ENCODE assay signal across 16 cellular contexts in genomic region chr13:51626749-51627148, GRCh38. TPM values are rescaled to one million over a fixed set of nuclear protein-coding genes. Genes with fewer than 3 reads are reported as not detected.
DNase-seq lines count a peak whose midpoint lies in the region; ATAC-seq and TF ChIP-seq lines count a peak whose summit lies in the region.
"Had no signal": no experiment of that assay in that cellular context is flagged by ENCODE, and none has a peak within 500 bp of the region (broad histone marks: within the 10 kb centered on the region; RNA-seq: fewer than 3 reads in every experiment).

No MANE protein-coding gene starts in this region.

- H3K4me3 ChIP-seq in heart right ventricle (no peak overlapping the region), mammary epithelial cell (replicated peaks in 1 of 3; ENCODE audit: insufficient read depth in 1 of 3, low read depth in 2 of 3, low read length in 3 of 3) (no peak overlapping the region)
- no peak overlapping the region for H3K4me3 ChIP-seq in CD8-positive, alpha-beta T cell (ENCODE audit: low read depth, low read length)

- no peak overlapping the region for H3K4me2 ChIP-seq in mammary epithelial cell (ENCODE audit: insufficient read depth, low read depth, low read length)

- no peaks in the 10 kb centered on the region for H3K9me3 Mint-ChIP-seq in CD8-positive, alpha-beta T cell
- H3K9me3 Mint-ChIP-seq: CD4-positive, CD25-positive, alpha-beta regulatory T cell; stimulated activated naive B cell treated with anti-CD40 and anti-IgM and Interleukin-4, amounts not matched to agents 10 μg/mL and 1 μg/mL and 100 μg/mL, for 72 hours had no signal

- in situ Hi-C loops in mammary epithelial cell (cut with MboI; ENCODE audit: low sequenced_read_pairs in 2 of 2) = no loop called here

- CTCF ChIA-PET in mammary epithelial cell (lab: Charles Lee; ENCODE audit: low non-redundant PET) = interaction anchor here (0.8 kb wide), 1 partner anchor 174 kb away, joined by 6 read pairs; the partner anchor contains the start of gene INTS6
- CTCF ChIA-PET in CD8-positive, alpha-beta T cell (lab: Charles Lee) = interaction anchor here (1.2 kb wide), 1 partner anchor 9 kb away, joined by 3 read pairs; no protein-coding TSS in a partner anchor

- H3K79me2 ChIP-seq in mammary epithelial cell (ENCODE audit: insufficient read depth, low read length) = peaks cover 89% of the 10 kb centered on the region

- no peaks in the 10 kb centered on the region for H3K9me3 ChIP-seq in heart right ventricle
- no peaks in the 10 kb centered on the region for H3K9me3 ChIP-seq in mammary epithelial cell (replicated peaks; ENCODE audit: insufficient read depth, low read length)
- no peaks in the 10 kb centered on the region for H3K9me3 ChIP-seq in CD8-positive, alpha-beta T cell (ENCODE audit: low read length)

- ATAC-seq in heart right ventricle = peak in 7 of 8 donors; percentile 17 to 63 (median 37)
- no peak for ATAC-seq in Right ventricle myocardium inferior
- no peak for ATAC-seq in CD8-positive, alpha-beta T cell
- ATAC-seq: stimulated activated naive B cell treated with anti-CD40 and anti-IgM and Interleukin-4, amounts not matched to agents 10 μg/mL and 1 μg/mL and 100 μg/mL, for 72 hours had no signal

- H3K27ac ChIP-seq in heart right ventricle = peak overlapping the region in 2 of 10 donors; percentile 39 to 41
- H3K27ac ChIP-seq in mammary epithelial cell (ENCODE audit: insufficient read depth, low read depth, low read length) = no peak overlapping the region
- H3K27ac ChIP-seq in CD8-positive, alpha-beta T cell (ENCODE audit: low read depth, low read length) = no peak overlapping the region

- intact Hi-C loops in heart right ventricle (cut with DNase I) = no loop called here
- intact Hi-C loops in Right ventricle myocardium inferior (cut with DNase I) = loop anchor here (5.0 kb wide), 1 partner anchor 39 kb away; no protein-coding TSS in a partner anchor
- intact Hi-C loops in mammary epithelial cell (cut with micrococcal nuclease) = no loop called here
- intact Hi-C loops in CD8-positive, alpha-beta T cell (cut with DNase I, micrococcal nuclease) = no loop called here

- no peaks in the 10 kb centered on the region for H3K27me3 Mint-ChIP-seq in CD8-positive, alpha-beta T cell (ENCODE audit: low read depth)
- H3K27me3 Mint-ChIP-seq: CD4-positive, CD25-positive, alpha-beta regulatory T cell; stimulated activated naive B cell treated with anti-CD40 and anti-IgM and Interleukin-4, amounts not matched to agents 10 μg/mL and 1 μg/mL and 100 μg/mL, for 72 hours had no signal

- no peak overlapping the region for H3K4me3 Mint-ChIP-seq in CD8-positive, alpha-beta T cell
- H3K4me3 Mint-ChIP-seq: CD4-positive, CD25-positive, alpha-beta regulatory T cell; stimulated activated naive B cell treated with anti-CD40 and anti-IgM and Interleukin-4, amounts not matched to agents 10 μg/mL and 1 μg/mL and 100 μg/mL, for 72 hours had no signal

- no peak for TF ChIP-seq CTCF in heart right ventricle (IDR thresholded peaks at IDR 0.05)
- no peak for TF ChIP-seq CTCF in mammary epithelial cell (conservative IDR thresholded peaks at IDR 0.05 in 1 of 2, IDR thresholded peaks at IDR 0.05 in 1 of 2; ENCODE audit: extremely low read depth in 1 of 2, insufficient read depth in 1 of 2, low read depth in 1 of 2, low read length in 2 of 2)
- TF ChIP-seq CTCF in CD8-positive, alpha-beta T cell (IDR thresholded peaks at IDR 0.05) = no peak

- H3K27me3 ChIP-seq in heart right ventricle (no peaks in the 10 kb centered on the region), mammary epithelial cell (ENCODE audit: insufficient read depth, low read length) (no peaks in the 10 kb centered on the region)
- H3K27me3 ChIP-seq in CD8-positive, alpha-beta T cell (ENCODE audit: insufficient read depth, low read length) = no peaks in the 10 kb centered on the region

- H3K36me3 ChIP-seq in heart right ventricle (no peaks in the 10 kb centered on the region), mammary epithelial cell (ENCODE audit: insufficient read depth, low read length) (no peaks in the 10 kb centered on the region)
- no peaks in the 10 kb centered on the region for H3K36me3 ChIP-seq in CD8-positive, alpha-beta T cell (ENCODE audit: insufficient read depth, low read length)

- peaks cover 42% of the 10 kb centered on the region for H3K4me1 Mint-ChIP-seq in CD8-positive, alpha-beta T cell (ENCODE audit: low read depth)

- no peaks in the 10 kb centered on the region for H3K36me3 Mint-ChIP-seq in CD8-positive, alpha-beta T cell

- dilution Hi-C loops in mammary epithelial cell (cut with HindIII; ENCODE audit: low sequenced_read_pairs) = no loop called here

- H4K20me1 ChIP-seq in mammary epithelial cell (ENCODE audit: insufficient read depth, low read length) = no peaks in the 10 kb centered on the region

- BruUV-seq in mammary epithelial cell (replicated peaks; lab: Mats Ljungman, UMichigan) = no TSS peak

- DNase-seq in heart right ventricle (no peak), Right ventricle myocardium inferior (ENCODE audit: missing footprints) (no peak), mammary epithelial cell (peak; percentile 40), myocyte (ENCODE audit: low read depth) (peak; percentile 91), NCI-H128 (lab: John Stamatoyannopoulos, UW; ENCODE audit: unreplicated experiment) (no peak), NCI-H1417 (lab: John Stamatoyannopoulos, UW) (no peak), ecto neural progenitor cell (ENCODE audit: low spot score) (no peak)
- no peak for DNase-seq in CD8-positive, alpha-beta T cell
- DNase-seq: activated CD4-positive, alpha-beta T cell treated with anti-CD3 and anti-CD28 coated beads, Interleukin-2, amount 50 U/mL, for 1 hour; activated naive CD4-positive, alpha-beta T cell treated with Interleukin-2 at 50 U/mL for 16 hours; CD4-positive, CD25-positive, alpha-beta regulatory T cell; Karpas-422; kidney glomerular epithelial cell; NCI-H1694; NCI-H524 treated with DMSO at 0.1 percent for 48 hours; stimulated activated naive B cell treated with anti-CD40 and anti-IgM and Interleukin-4, amounts not matched to agents 10 μg/mL and 1 μg/mL and 100 μg/mL, for 72 hours had no signal

- H3K4me1 ChIP-seq in heart right ventricle = peaks cover 0 to 59% (median 34%) of the 10 kb centered on the region in 9 donors
- peaks cover 33% of the 10 kb centered on the region for H3K4me1 ChIP-seq in mammary epithelial cell (ENCODE audit: insufficient read depth, low read length)
- H3K4me1 ChIP-seq in CD8-positive, alpha-beta T cell (ENCODE audit: insufficient read depth, low read length) = peaks cover 9% of the 10 kb centered on the region

- no peak overlapping the region for H3K9ac ChIP-seq in mammary epithelial cell (ENCODE audit: insufficient read depth, low read length)

- POLR2A ChIA-PET in CD8-positive, alpha-beta T cell (lab: Charles Lee) = interaction anchor here (0.7 kb wide), 2 partner anchors 40 to 108 kb away, joined by 4 to 7 read pairs; no protein-coding TSS in a partner anchor

- no peak overlapping the region for H2AFZ ChIP-seq in mammary epithelial cell (ENCODE audit: low read depth, low read length)

- H3K27ac Mint-ChIP-seq in CD8-positive, alpha-beta T cell = no peak overlapping the region
- H3K27ac Mint-ChIP-seq: CD4-positive, CD25-positive, alpha-beta regulatory T cell; stimulated activated naive B cell treated with anti-CD40 and anti-IgM and Interleukin-4, amounts not matched to agents 10 μg/mL and 1 μg/mL and 100 μg/mL, for 72 hours had no signal

- WGBS in heart right ventricle, 2 donors = 69 to 79% methylated on average over 3 of the region's 3 CpGs
- 7% methylated on average over 2 of the region's 3 CpGs for WGBS in mammary epithelial cell (ENCODE audit: low coverage, missing lambda C conversion rate)

RNA-seq across cellular contexts. Expression of gene WDFY2, which starts 42.5 kb away (rescaled TPM):
- total RNA-seq in heart right ventricle = 1 to 10 TPM; 4.7 to 7.5 (median 6.2) TPM
- polyA plus RNA-seq in heart right ventricle = 1 to 10 TPM; 2.4 to 2.6 TPM
- total RNA-seq in Right ventricle myocardium inferior = 4.7 TPM
- total RNA-seq in mammary epithelial cell = 10 to 100 TPM; 20.7 to 32.9 TPM
- 7.4 TPM for polyA plus RNA-seq in mammary epithelial cell
- polyA minus RNA-seq in mammary epithelial cell = 35.2 TPM
- 4.7 and 6.1 TPM in 2 replicates for total RNA-seq in myocyte
- polyA plus RNA-seq in myocyte (2012) = 11.0 TPM
- total RNA-seq in CD8-positive, alpha-beta T cell = 10 to 100 TPM; 17.2 to 18.6 TPM

Comparison
In these comparisons a context has a peak if more than half of its experiments do, and no peak if none do; other contexts are left out.
1. ATAC-seq: peak in heart right ventricle (7 of 8); none in Right ventricle myocardium inferior (single experiment) and CD8-positive, alpha-beta T cell (single experiment).
2. DNase-seq: peak in mammary epithelial cell (single experiment) and myocyte (single experiment); none in heart right ventricle (0 of 2), Right ventricle myocardium inferior (single experiment), NCI-H128 (single experiment), CD8-positive, alpha-beta T cell (0 of 7), NCI-H1417 (0 of 3) and ecto neural progenitor cell (single experiment).